ENCODE assay signal across 11 cellular contexts in the genomic region with DNA sequence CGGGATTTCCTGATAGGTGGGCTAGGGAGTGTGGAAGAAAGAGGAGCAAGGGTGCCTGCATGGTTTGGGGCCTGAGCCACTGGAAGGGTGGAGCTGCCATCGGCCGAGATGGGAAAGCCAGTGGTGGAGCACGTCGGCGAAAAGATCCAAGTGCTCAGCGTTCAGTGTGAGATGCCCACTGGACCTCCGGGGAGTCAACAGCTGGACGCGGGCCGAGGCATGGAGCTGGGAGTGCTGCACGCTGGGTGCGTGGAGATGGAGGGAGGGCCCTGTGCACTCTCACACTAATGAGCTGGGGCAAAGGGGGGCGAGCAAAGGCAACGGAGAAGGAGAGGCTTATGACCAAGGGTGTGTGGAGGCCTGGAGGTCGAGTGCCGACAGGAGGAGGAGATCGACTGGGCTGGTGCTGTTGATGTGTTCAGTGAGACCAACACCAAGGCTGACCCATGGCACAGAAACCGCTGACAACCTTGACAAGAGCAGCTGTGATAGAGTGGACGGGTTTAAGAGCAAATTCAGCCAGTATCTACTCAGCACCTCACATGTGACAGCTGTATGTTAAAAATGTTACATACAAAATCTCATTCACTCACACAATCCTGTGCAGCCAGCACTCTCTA.
DNase-seq lines count a peak whose midpoint lies in the region; ATAC-seq and TF ChIP-seq lines count a peak whose summit lies in the region.
"Had no signal": no experiment of that assay in that cellular context is flagged by ENCODE, and none has a peak within 500 bp of the region (broad histone marks: within the 10 kb centered on the region; RNA-seq: fewer than 3 reads in every experiment).

No MANE protein-coding gene starts in this region.

- no peaks in the 10 kb centered on the region for H4K20me1 ChIP-seq in fibroblast of lung (ENCODE audit: control insufficient read depth, extremely low read depth, insufficient read depth, low read length)

- H3K27ac Mint-ChIP-seq in activated CD4-positive, alpha-beta T cell treated with anti-CD3 and anti-CD28 coated beads for 36 hours = no peak overlapping the region

- intact Hi-C loops in activated CD4-positive, alpha-beta T cell treated with anti-CD3 and anti-CD28 coated beads for 36 hours (cut with DNase I, micrococcal nuclease) = no loop called here
- intact Hi-C loops in posterior vena cava (cut with DNase I) = loop anchor here (10.0 kb wide), 1 partner anchor 182 kb away; a partner anchor contains a TSS
- intact Hi-C loops in psoas muscle (cut with DNase I) = no loop called here

- peak overlapping the region; percentile 91 for H3K27ac ChIP-seq in RWPE1
- peak overlapping the region; percentile 31 for H3K27ac ChIP-seq in fibroblast of lung (ENCODE audit: insufficient read depth, low read length)
- no peak overlapping the region for H3K27ac ChIP-seq in psoas muscle
- H3K27ac ChIP-seq: thyroid gland had no signal

- H3K36me3 Mint-ChIP-seq in activated CD4-positive, alpha-beta T cell treated with anti-CD3 and anti-CD28 coated beads for 36 hours (ENCODE audit: low read depth) = peaks cover 44% of the 10 kb centered on the region

- no peak overlapping the region for H2AFZ ChIP-seq in fibroblast of lung (ENCODE audit: low read length)

- H3K27me3 Mint-ChIP-seq in activated CD4-positive, alpha-beta T cell treated with anti-CD3 and anti-CD28 coated beads for 36 hours = no peaks in the 10 kb centered on the region

- no peaks in the 10 kb centered on the region for H3K79me2 ChIP-seq in fibroblast of lung (ENCODE audit: control insufficient read depth, insufficient read depth, low read length)

- no peak overlapping the region for H3K9ac ChIP-seq in fibroblast of lung (ENCODE audit: insufficient read depth, low read length)

- H3K4me3 Mint-ChIP-seq in activated CD4-positive, alpha-beta T cell treated with anti-CD3 and anti-CD28 coated beads for 36 hours = no peak overlapping the region

- TF ChIP-seq CTCF in RWPE1 (conservative IDR thresholded peaks at IDR 0.05; ENCODE audit: low read depth) (no peak), fibroblast of lung (conservative IDR thresholded peaks at IDR 0.05 in 1 of 2, IDR thresholded peaks at IDR 0.05 in 1 of 2; ENCODE audit: low read depth in 1 of 2, low read length in 2 of 2) (no peak), psoas muscle (IDR thresholded peaks at IDR 0.05) (no peak)

- WGBS in psoas muscle, 3 donors = 82 to 86% (median 84%) methylated on average over 20 of the region's 20 CpGs

- peak; percentile 14 for ATAC-seq in activated CD4-positive, alpha-beta T cell treated with anti-CD3 and anti-CD28 coated beads for 36 hours
- no peak for ATAC-seq in psoas muscle

- H3K36me3 ChIP-seq in fibroblast of lung (ENCODE audit: control insufficient read depth, insufficient read depth, low read length) (peaks cover 12% of the 10 kb centered on the region), psoas muscle (ENCODE audit: insufficient read depth in 1 of 2, low read depth in 1 of 2) (no peaks in the 10 kb centered on the region)
- H3K36me3 ChIP-seq: thyroid gland had no signal

- H3K4me3 ChIP-seq in fibroblast of lung (replicated peaks in 1 of 4; ENCODE audit: control extremely low read depth in 1 of 4, insufficient read depth in 1 of 4, low read depth in 3 of 4, low read length in 4 of 4) = no peak overlapping the region
- no peak overlapping the region for H3K4me3 ChIP-seq in psoas muscle
- H3K4me3 ChIP-seq: thyroid gland had no signal

- no peak for DNase-seq in activated CD4-positive, alpha-beta T cell treated with anti-CD3 and anti-CD28 coated beads for 36 hours
- no peak for DNase-seq in activated CD4-positive, alpha-beta T cell treated with anti-CD3 and anti-CD28 coated beads for 48 hours
- DNase-seq in RWPE1 (ENCODE audit: low spot score) (no peak), fibroblast of lung (ENCODE audit: low read depth in 2 of 2) (no peak), posterior vena cava (ENCODE audit: low spot score) (peak; percentile 80), psoas muscle (no peak), HPDE6-E6E7 (ENCODE audit: extremely low spot score) (no peak), cerebellar cortex (ENCODE audit: low spot score) (no peak)
- DNase-seq: activated CD4-positive, CD25-positive, alpha-beta regulatory T cell treated with anti-CD3 and anti-CD28 coated beads, Interleukin-2, amount 50 U/mL, for 72 hours; thyroid gland had no signal

- peaks cover 28% of the 10 kb centered on the region for H3K4me1 Mint-ChIP-seq in activated CD4-positive, alpha-beta T cell treated with anti-CD3 and anti-CD28 coated beads for 36 hours

- CTCF ChIA-PET in activated CD4-positive, alpha-beta T cell treated with anti-CD3 and anti-CD28 coated beads for 36 hours (lab: Charles Lee) = interaction anchor here (0.5 to 0.6 kb wide), 3 partner anchors 34 to 68 kb away, joined by 3 to 4 read pairs (median 3); no protein-coding TSS in a partner anchor
- CTCF ChIA-PET in RWPE1 (lab: Yijun Ruan, JAX) = interaction anchor here (0.5 to 1.0 kb wide), 4 partner anchors 86 to 380 kb away, joined by 3 to 4 read pairs (median 3); no protein-coding TSS in a partner anchor

- H3K9me3 ChIP-seq in fibroblast of lung (ENCODE audit: control insufficient read depth, insufficient read depth, low read depth, low read length) = no peaks in the 10 kb centered on the region
- no peaks in the 10 kb centered on the region for H3K9me3 ChIP-seq in psoas muscle
- H3K9me3 ChIP-seq: heart left ventricle, thyroid gland had no signal

- peak overlapping the region; percentile 37 for H3K4me2 ChIP-seq in fibroblast of lung (ENCODE audit: extremely low read depth, insufficient read depth, low read length)

- POLR2A ChIA-PET in activated CD4-positive, alpha-beta T cell treated with anti-CD3 and anti-CD28 coated beads for 36 hours (lab: Charles Lee) = no interaction called here
- POLR2A ChIA-PET in RWPE1 (lab: Yijun Ruan, JAX; ENCODE audit: low non-redundant PET) = no interaction called here

- H3K27me3 ChIP-seq in fibroblast of lung (ENCODE audit: control insufficient read depth, insufficient read depth, low read length) (no peaks in the 10 kb centered on the region), psoas muscle (ENCODE audit: insufficient read depth in 3 of 3, low read length in 2 of 3) (no peaks in the 10 kb centered on the region)
- H3K27me3 ChIP-seq: heart left ventricle, thyroid gland had no signal

- H3K9me3 Mint-ChIP-seq in activated CD4-positive, alpha-beta T cell treated with anti-CD3 and anti-CD28 coated beads for 36 hours (ENCODE audit: low read depth) = no peaks in the 10 kb centered on the region

- H3K4me1 ChIP-seq in fibroblast of lung (ENCODE audit: control insufficient read depth, extremely low read depth, insufficient read depth, low read length) (peaks cover 30% of the 10 kb centered on the region), psoas muscle (peaks cover 9% of the 10 kb centered on the region)

Comparison
In these comparisons a context has a peak if more than half of its experiments do, and no peak if none do; other contexts are left out.
1. intact Hi-C loops: an anchor here in posterior vena cava (10.0 kb wide); none called in activated CD4-positive, alpha-beta T cell treated with anti-CD3 and anti-CD28 coated beads for 36 hours and psoas muscle.